In the genomic region with DNA sequence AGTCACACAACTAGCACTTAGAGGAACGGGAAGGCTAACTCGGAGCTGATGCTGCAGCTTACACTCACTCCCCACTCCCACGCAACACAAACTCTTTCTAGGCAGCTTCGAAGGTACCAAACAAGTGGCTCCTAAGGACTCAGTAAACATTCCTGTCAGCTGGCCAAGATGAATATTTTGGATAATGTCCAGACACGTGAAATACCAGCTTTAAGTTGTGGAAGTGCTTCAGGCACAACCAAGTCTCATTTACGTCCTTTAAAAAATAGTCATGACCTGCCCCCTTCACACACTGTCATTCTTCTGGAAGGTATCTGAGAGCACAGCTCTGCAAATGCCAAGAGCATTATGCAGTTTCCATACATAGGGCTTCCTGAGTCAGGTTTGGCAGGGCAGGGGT, we compare ENCODE assay signal across 18 cellular contexts.
A peak's percentile ranks its signal among the peaks of the same experiment; 100 is the strongest.
DNase-seq lines count a peak whose midpoint lies in the region; ATAC-seq lines count a peak whose summit lies in the region.
"Had no signal": no experiment of that assay in that cellular context is flagged by ENCODE, and none has a peak within 500 bp of the region (broad histone marks: within the 10 kb centered on the region; RNA-seq: fewer than 3 reads in every experiment).

No MANE protein-coding gene starts in this region.

- H3K9ac ChIP-seq in GM23248, result no peak overlapping the region

- no peak overlapping the region for H3K4me2 ChIP-seq in GM23248 (ENCODE audit: unreplicated experiment)

- ATAC-seq in activated naive CD4-positive, alpha-beta T cell treated with anti-CD3 and anti-CD28 coated beads, Interleukin-2, amount 50 U/mL, for 72 hours, result peak; percentile 39 to 40
- ATAC-seq in naive thymus-derived CD8-positive, alpha-beta T cell, result no peak
- no peak for ATAC-seq in HG03439 (IDR thresholded peaks at IDR 0.05; ENCODE audit: unreplicated experiment)
- ATAC-seq: WTC11 had no signal

- DNase-seq in activated T-cell treated with anti-CD3 and anti-CD28 coated beads, Interleukin-2, amount 50 U/mL, for 24 hours, result no peak
- no peak for DNase-seq in activated T-cell treated with anti-CD3 and anti-CD28 coated beads, Interleukin-2, amount 50 U/mL, for 48 hours
- DNase-seq in GM23248 (peak; percentile 47), cerebellar nuclear complex (lab: John Stamatoyannopoulos, UW) (no peak), NCI-H774 (lab: John Stamatoyannopoulos, UW) (no peak)
- DNase-seq in activated naive CD4-positive, alpha-beta T cell treated with anti-CD3 and anti-CD28 coated beads, Interleukin-2, amount 50 U/mL, for 72 hours (ENCODE audit: low spot score in 2 of 2), result no peak
- DNase-seq in naive thymus-derived CD8-positive, alpha-beta T cell, result no peak
- DNase-seq: AML-193; DMS53; endodermal cell; foreskin melanocyte; HCEC 1CT; immature natural killer cell; NCI-H2081 treated with DMSO at 0.1 percent for 48 hours; stimulated activated CD4-positive, alpha-beta T cell treated with anti-CD3 and anti-CD28 coated beads, Interleukin-1b, Interleukin-23, amount 100 ng/mL, for 48 hours; transverse colon had no signal

- no peaks in the 10 kb centered on the region for H3K79me2 ChIP-seq in GM23248 (ENCODE audit: insufficient read depth)

- H3K36me3 ChIP-seq in GM23248 (ENCODE audit: low read depth), result no peaks in the 10 kb centered on the region
- H3K36me3 ChIP-seq: transverse colon had no signal

- H3K9me2 ChIP-seq in GM23248 (ENCODE audit: insufficient read depth), result no peaks in the 10 kb centered on the region

- no peak overlapping the region for H3K27ac ChIP-seq in GM23248
- H3K27ac ChIP-seq: transverse colon had no signal

- 32 to 36% methylated on average over 6 of the region's 6 CpGs for WGBS in GM23248 (ENCODE audit: low coverage in 1 of 2, low lambda C conversion rate in 2 of 2, missing lambda C conversion rate in 2 of 2), 2 experiments

- peaks cover 8% of the 10 kb centered on the region for H3K9me3 Mint-ChIP-seq in activated T-cell treated with anti-CD3 and anti-CD28 coated beads, Interleukin-2, amount 50 U/mL, for 24 hours
- peaks cover 8 to 31% of the 10 kb centered on the region in 2 donors for H3K9me3 Mint-ChIP-seq in activated naive CD4-positive, alpha-beta T cell treated with anti-CD3 and anti-CD28 coated beads, Interleukin-2, amount 50 U/mL, for 72 hours
- peaks cover 0 to 12% (median 4%) of the 10 kb centered on the region in 9 donors for H3K9me3 Mint-ChIP-seq in naive thymus-derived CD8-positive, alpha-beta T cell

- POLR2A ChIA-PET in naive thymus-derived CD8-positive, alpha-beta T cell (lab: Charles Lee), result interaction anchor here (0.6 to 1.5 kb wide), 4 partner anchors 12 to 43 kb away, joined by 3 to 5 read pairs (median 4); no protein-coding TSS in a partner anchor

- H4K20me1 ChIP-seq in GM23248 (ENCODE audit: insufficient read depth), result no peaks in the 10 kb centered on the region

- H3K4me1 Mint-ChIP-seq in activated T-cell treated with anti-CD3 and anti-CD28 coated beads, Interleukin-2, amount 50 U/mL, for 24 hours (ENCODE audit: low read depth), result peaks cover 60% of the 10 kb centered on the region
- peaks cover 17 to 23% (median 19%) of the 10 kb centered on the region in 4 donors for H3K4me1 Mint-ChIP-seq in naive thymus-derived CD8-positive, alpha-beta T cell
- H3K4me1 Mint-ChIP-seq: endodermal cell had no signal

- no peak overlapping the region for H2AFZ ChIP-seq in GM23248

- no peaks in the 10 kb centered on the region for H3K27me3 Mint-ChIP-seq in activated T-cell treated with anti-CD3 and anti-CD28 coated beads, Interleukin-2, amount 50 U/mL, for 24 hours
- no peaks in the 10 kb centered on the region for H3K27me3 Mint-ChIP-seq in naive thymus-derived CD8-positive, alpha-beta T cell

- H3K27ac Mint-ChIP-seq in activated T-cell treated with anti-CD3 and anti-CD28 coated beads, Interleukin-2, amount 50 U/mL, for 24 hours, result peak overlapping the region; percentile 71
- H3K27ac Mint-ChIP-seq in activated naive CD4-positive, alpha-beta T cell treated with anti-CD3 and anti-CD28 coated beads, Interleukin-2, amount 50 U/mL, for 72 hours, result peak overlapping the region in 1 of 2 donors; percentile 97
- peak overlapping the region in 6 of 10 donors; percentile 34 to 84 (median 73) for H3K27ac Mint-ChIP-seq in naive thymus-derived CD8-positive, alpha-beta T cell
- H3K27ac Mint-ChIP-seq: endodermal cell, immature natural killer cell, WTC11 had no signal

- in situ Hi-C loops in GM23248 (cut with MboI), result no loop called here

- H3K36me3 Mint-ChIP-seq in activated T-cell treated with anti-CD3 and anti-CD28 coated beads, Interleukin-2, amount 50 U/mL, for 24 hours (ENCODE audit: low read depth), result peaks cover 3% of the 10 kb centered on the region
- H3K36me3 Mint-ChIP-seq in activated naive CD4-positive, alpha-beta T cell treated with anti-CD3 and anti-CD28 coated beads, Interleukin-2, amount 50 U/mL, for 72 hours, result peaks cover 31 to 36% of the 10 kb centered on the region in 2 donors
- H3K36me3 Mint-ChIP-seq in naive thymus-derived CD8-positive, alpha-beta T cell, result peaks cover 0 to 8% (median 0%) of the 10 kb centered on the region in 3 donors

- H3K27me3 ChIP-seq in GM23248 (replicated peaks; ENCODE audit: insufficient read depth), result no peaks in the 10 kb centered on the region; the same call in 1 of the 2 replicates
- H3K27me3 ChIP-seq: transverse colon had no signal

- no peaks in the 10 kb centered on the region; the same call in 1 of the 2 replicates for H3F3A ChIP-seq in GM23248 (ENCODE audit: insufficient read depth)

- H3K4me3 Mint-ChIP-seq in activated T-cell treated with anti-CD3 and anti-CD28 coated beads, Interleukin-2, amount 50 U/mL, for 24 hours, result peak overlapping the region; percentile 2
- peak overlapping the region in 2 of 10 donors; percentile 12 to 34 for H3K4me3 Mint-ChIP-seq in naive thymus-derived CD8-positive, alpha-beta T cell
- H3K4me3 Mint-ChIP-seq: endodermal cell, immature natural killer cell, WTC11 had no signal

- H3K4me3 ChIP-seq in GM23248, result no peak overlapping the region
- H3K4me3 ChIP-seq: transverse colon had no signal

- no peaks in the 10 kb centered on the region for H3K9me3 ChIP-seq in GM23248 (ENCODE audit: low read depth)
- H3K9me3 ChIP-seq: transverse colon had no signal

- H3K4me1 ChIP-seq in GM23248 (ENCODE audit: insufficient read depth), result peaks cover 27% of the 10 kb centered on the region
- H3K4me1 ChIP-seq: transverse colon had no signal

Comparison
In these comparisons a context has a peak if more than half of its experiments do, and no peak if none do; other contexts are left out.
1. ATAC-seq: peak in activated naive CD4-positive, alpha-beta T cell treated with anti-CD3 and anti-CD28 coated beads, Interleukin-2, amount 50 U/mL, for 72 hours (2 of 2); none in naive thymus-derived CD8-positive, alpha-beta T cell (0 of 2) and HG03439 (single experiment).